Comparison of ENCODE assay signal across 23 cellular contexts in genomic region chr5:16834029-16834428, GRCh38.
"Had no signal": no experiment of that assay in that cellular context is flagged by ENCODE, and none has a peak within 500 bp of the region (broad histone marks: within the 10 kb centered on the region; RNA-seq: fewer than 3 reads in every experiment).

No MANE protein-coding gene starts in this region.

- H3K4me1 ChIP-seq: esophagus muscularis mucosa, gastroesophageal sphincter, right lobe of liver, suprapubic skin, thyroid gland, uterus had no signal

- ATAC-seq: gastroesophageal sphincter; left cardiac atrium; left ventricle myocardium superior; psoas muscle; right lobe of liver; stimulated activated effector memory CD8-positive, alpha-beta T cell treated with anti-CD3 and anti-CD28 coated beads, Interleukin-12 subunit alpha, Interleukin-12 subunit beta, amount 100 ng/mL, for 72 hours; stimulated activated naive CD8-positive, alpha-beta T cell treated with anti-CD3 and anti-CD28 coated beads, Interleukin-15, Interleukin-2, amounts not matched to agents 100 U/mL and 50 U/mL, for 24 hours had no signal

- H3K27ac ChIP-seq: epithelial cell of prostate, esophagus muscularis mucosa, gastroesophageal sphincter, psoas muscle, right lobe of liver, suprapubic skin, thyroid gland, upper lobe of left lung, uterus had no signal

- H3K4me3 ChIP-seq: esophagus muscularis mucosa, gastroesophageal sphincter, lung, psoas muscle, right lobe of liver, suprapubic skin, thyroid gland, upper lobe of left lung, uterus had no signal

- DNase-seq: effector memory CD4-positive, alpha-beta T cell; glutamatergic neuron; kidney; left cardiac atrium; left ventricle myocardium superior; mesendoderm; naive B cell; psoas muscle; retina; right lobe of liver; stimulated activated CD4-positive, alpha-beta T cell treated with anti-CD3 and anti-CD28 coated beads, Interleukin-4, amount 100 ng/mL, for 1 hour; stimulated activated CD8-positive, alpha-beta memory T cell treated with anti-CD3 and anti-CD28 coated beads, Interleukin-4, amount 100 ng/mL, for 48 hours; stimulated activated naive CD8-positive, alpha-beta T cell treated with anti-CD3 and anti-CD28 coated beads, Interleukin-15, Interleukin-2, amounts not matched to agents 100 U/mL and 50 U/mL, for 24 hours; thyroid gland; upper lobe of left lung; uterus had no signal

- FAIRE-seq: endometrium, kidney had no signal

- H3K9me3 ChIP-seq: esophagus muscularis mucosa, gastroesophageal sphincter, psoas muscle, right lobe of liver, suprapubic skin, thyroid gland, upper lobe of left lung, uterus had no signal

- H3K36me3 ChIP-seq: esophagus muscularis mucosa, gastroesophageal sphincter, right lobe of liver, suprapubic skin, thyroid gland, upper lobe of left lung, uterus had no signal

- H3K27me3 ChIP-seq: right lobe of liver, suprapubic skin, thyroid gland, upper lobe of left lung, uterus had no signal
